34 cellular contexts compared by ENCODE assay signal in the genomic region with DNA sequence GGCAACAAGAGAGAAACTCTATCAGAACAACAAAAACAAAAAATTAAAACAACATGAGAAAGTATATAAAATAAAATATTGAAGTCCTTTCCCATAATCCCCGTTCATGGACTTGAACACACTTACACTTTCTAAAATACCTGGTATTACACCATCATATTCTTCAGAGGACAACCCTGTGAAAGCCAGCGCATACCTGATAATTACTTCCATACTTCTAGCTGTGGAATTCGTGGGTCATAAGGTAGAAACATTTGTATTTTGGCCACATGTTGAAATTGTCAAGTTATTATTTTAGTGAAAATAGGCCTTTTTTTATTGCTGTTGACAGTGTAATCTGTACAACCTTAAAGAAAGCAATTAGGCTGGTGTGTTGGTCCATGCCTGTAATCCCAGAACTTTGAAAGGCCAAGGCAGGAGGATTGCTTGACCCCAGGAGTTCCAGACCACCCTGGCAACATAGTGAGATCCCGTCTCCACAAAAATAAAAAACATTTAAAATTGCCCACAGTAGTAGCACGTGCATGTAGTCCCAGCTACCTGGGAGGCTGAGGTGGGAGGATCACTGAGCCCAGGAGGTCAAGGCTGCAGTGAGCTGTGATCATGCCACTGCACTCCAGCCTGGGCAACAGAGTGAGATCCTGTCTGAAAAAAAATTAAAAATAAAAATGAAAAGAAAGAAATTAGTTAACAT.
"Had no signal": no experiment of that assay in that cellular context is flagged by ENCODE, and none has a peak within 500 bp of the region (broad histone marks: within the 10 kb centered on the region; RNA-seq: fewer than 3 reads in every experiment).

No MANE protein-coding gene starts in this region.

- H3K27ac ChIP-seq: adrenal gland, body of pancreas, cardiac muscle cell, colonic mucosa, dorsolateral prefrontal cortex, esophagus muscularis mucosa, gastroesophageal sphincter had no signal

- H3K27me3 ChIP-seq: adrenal gland, body of pancreas, cardiac muscle cell, colonic mucosa, dorsolateral prefrontal cortex, esophagus muscularis mucosa had no signal

- H3K9me3 ChIP-seq: adrenal gland, body of pancreas, colonic mucosa, esophagus muscularis mucosa, gastroesophageal sphincter had no signal

- H3K27me3 Mint-ChIP-seq: activated CD4-positive, alpha-beta memory T cell treated with anti-CD3 and anti-CD28 coated beads for 36 hours; activated CD4-positive, alpha-beta T cell treated with anti-CD3 and anti-CD28 coated beads for 36 hours; activated CD4-positive, alpha-beta T cell treated with anti-CD3 and anti-CD28 coated beads, Interleukin-2, amount 10 ng/mL, durations not matched to agents 24 days and 14 days; activated CD8-positive, alpha-beta memory T cell treated with anti-CD3 and anti-CD28 coated beads, Interleukin-2, amount 10 ng/mL, durations not matched to agents 7 days and 5 days; activated naive CD4-positive, alpha-beta T cell treated with anti-CD3 and anti-CD28 coated beads, Interleukin-2, amount 50 U/mL, for 24 hours; activated naive CD8-positive, alpha-beta T cell treated with anti-CD3 and anti-CD28 coated beads for 36 hours; activated naive CD8-positive, alpha-beta T cell treated with anti-CD3 and anti-CD28 coated beads, Interleukin-2, amount 50 U/mL, for 24 hours; dendritic cell treated with granulocyte-macrophage colony-stimulating factor and Interleukin-4, amounts not matched to agents 40 ng/mL and 50 ng/mL, for 4 days had no signal

- H3K4me1 ChIP-seq: adrenal gland, colonic mucosa had no signal

- H3K36me3 Mint-ChIP-seq: activated CD4-positive, alpha-beta memory T cell treated with anti-CD3 and anti-CD28 coated beads for 36 hours; activated naive CD4-positive, alpha-beta T cell treated with anti-CD3 and anti-CD28 coated beads, Interleukin-2, amount 50 U/mL, for 24 hours; activated naive CD8-positive, alpha-beta T cell treated with anti-CD3 and anti-CD28 coated beads for 36 hours had no signal

- H3K27ac Mint-ChIP-seq: activated CD4-positive, alpha-beta memory T cell treated with anti-CD3 and anti-CD28 coated beads for 36 hours; activated CD4-positive, alpha-beta T cell treated with anti-CD3 and anti-CD28 coated beads for 36 hours; activated CD4-positive, alpha-beta T cell treated with anti-CD3 and anti-CD28 coated beads, Interleukin-2, amount 10 ng/mL, durations not matched to agents 24 days and 14 days; activated CD8-positive, alpha-beta memory T cell treated with anti-CD3 and anti-CD28 coated beads, Interleukin-2, amount 10 ng/mL, durations not matched to agents 7 days and 5 days; activated CD8-positive, alpha-beta T cell treated with anti-CD3 and anti-CD28 coated beads, Interleukin-2, amount 10 ng/mL, durations not matched to agents 7 days and 5 days; activated naive CD4-positive, alpha-beta T cell treated with anti-CD3 and anti-CD28 coated beads for 36 hours; activated naive CD8-positive, alpha-beta T cell treated with anti-CD3 and anti-CD28 coated beads for 36 hours; activated naive CD8-positive, alpha-beta T cell treated with anti-CD3 and anti-CD28 coated beads, Interleukin-2, amount 50 U/mL, for 24 hours; activated T-helper 1 cell treated with anti-CD3 and anti-CD28 coated beads, Interleukin-12 subunit alpha, Interleukin-12 subunit beta, Interleukin-2, Interleukin-4 antibody, amounts not matched to agents 30 ng/mL and 10 ng/mL and 1 ng/mL, durations not matched to agents 14 hours and 24 hours and 36 hours; activated T-helper 2 cell treated with anti-CD3 and anti-CD28 coated beads, Interferon-gamma antibody, Interleukin-2, Interleukin-4, amounts not matched to agents 10 μg/mL and 5 μg/mL and 100 μg/mL, durations not matched to agents 14 hours and 24 hours and 36 hours; dendritic cell treated with granulocyte-macrophage colony-stimulating factor and Interleukin-4, amounts not matched to agents 40 ng/mL and 50 ng/mL, for 4 days; endodermal cell had no signal

- H3K36me3 ChIP-seq: adrenal gland, cardiac muscle cell, colonic mucosa, esophagus muscularis mucosa, gastroesophageal sphincter had no signal

- DNase-seq: activated CD4-positive, alpha-beta memory T cell treated with anti-CD3 and anti-CD28 coated beads for 36 hours; activated CD4-positive, alpha-beta T cell treated with anti-CD3 and anti-CD28 coated beads for 36 hours; activated CD4-positive, alpha-beta T cell treated with anti-CD3 and anti-CD28 coated beads, Interleukin-2, amount 10 ng/mL, durations not matched to agents 24 days and 14 days; activated CD4-positive, CD25-positive, alpha-beta regulatory T cell; activated CD4-positive, CD25-positive, alpha-beta regulatory T cell treated with anti-CD3 and anti-CD28 coated beads, Interleukin-2, amount 50 U/mL, for 72 hours; activated CD8-positive, alpha-beta memory T cell treated with anti-CD3 and anti-CD28 coated beads, Interleukin-2, amount 10 ng/mL, durations not matched to agents 7 days and 5 days; activated CD8-positive, alpha-beta memory T cell treated with anti-CD3 and anti-CD28 coated beads, Interleukin-2, amount 50 U/mL, for 4 hours; activated CD8-positive, alpha-beta T cell treated with anti-CD3 and anti-CD28 coated beads, Interleukin-2, amount 10 ng/mL, durations not matched to agents 7 days and 5 days; activated effector memory CD4-positive, alpha-beta T cell treated with anti-CD3 and anti-CD28 coated beads, Interleukin-2, amount 50 U/mL, for 16 hours; activated naive CD4-positive, alpha-beta T cell treated with anti-CD3 and anti-CD28 coated beads for 36 hours; activated naive CD8-positive, alpha-beta T cell treated with anti-CD3 and anti-CD28 coated beads for 36 hours; activated naive CD8-positive, alpha-beta T cell treated with anti-CD3 and anti-CD28 coated beads, Interleukin-2, amount 50 U/mL, for 24 hours; activated T-cell treated with anti-CD3 and anti-CD28 coated beads, Interleukin-2, amount 50 U/mL, for 1 hour; activated T-cell treated with anti-CD3 and anti-CD28 coated beads, Interleukin-2, amount 50 U/mL, for 48 hours; amygdala; aorta; body of pancreas; central memory CD4-positive, alpha-beta T cell; cerebellar nuclear complex; colonic mucosa; dorsolateral prefrontal cortex; effector memory CD4-positive, alpha-beta T cell; endodermal cell; erythroblast; foreskin melanocyte; T-helper 2 cell had no signal

- H3K4me3 ChIP-seq: adrenal gland, body of pancreas, cardiac muscle cell, colonic mucosa, dorsolateral prefrontal cortex, esophagus muscularis mucosa, gastroesophageal sphincter had no signal

- H3K4me1 Mint-ChIP-seq: activated CD4-positive, alpha-beta T cell treated with anti-CD3 and anti-CD28 coated beads for 36 hours; endodermal cell had no signal

- H3K9me3 Mint-ChIP-seq: activated CD4-positive, alpha-beta memory T cell treated with anti-CD3 and anti-CD28 coated beads for 36 hours; activated CD4-positive, alpha-beta T cell treated with anti-CD3 and anti-CD28 coated beads, Interleukin-2, amount 10 ng/mL, durations not matched to agents 24 days and 14 days; activated naive CD4-positive, alpha-beta T cell treated with anti-CD3 and anti-CD28 coated beads for 36 hours; activated naive CD4-positive, alpha-beta T cell treated with anti-CD3 and anti-CD28 coated beads, Interleukin-2, amount 50 U/mL, for 24 hours; activated naive CD8-positive, alpha-beta T cell treated with anti-CD3 and anti-CD28 coated beads for 36 hours; activated naive CD8-positive, alpha-beta T cell treated with anti-CD3 and anti-CD28 coated beads, Interleukin-2, amount 50 U/mL, for 24 hours; activated T-helper 1 cell treated with anti-CD3 and anti-CD28 coated beads, Interleukin-12 subunit alpha, Interleukin-12 subunit beta, Interleukin-2, Interleukin-4 antibody, amounts not matched to agents 30 ng/mL and 10 ng/mL and 1 ng/mL, durations not matched to agents 14 hours and 24 hours and 36 hours; activated T-helper 2 cell treated with anti-CD3 and anti-CD28 coated beads, Interferon-gamma antibody, Interleukin-2, Interleukin-4, amounts not matched to agents 10 μg/mL and 5 μg/mL and 100 μg/mL, durations not matched to agents 14 hours and 24 hours and 36 hours; dendritic cell treated with granulocyte-macrophage colony-stimulating factor and Interleukin-4, amounts not matched to agents 40 ng/mL and 50 ng/mL, for 4 days; endodermal cell had no signal

- H3K4me3 Mint-ChIP-seq: activated CD4-positive, alpha-beta memory T cell treated with anti-CD3 and anti-CD28 coated beads for 36 hours; activated CD4-positive, alpha-beta T cell treated with anti-CD3 and anti-CD28 coated beads for 36 hours; activated CD4-positive, alpha-beta T cell treated with anti-CD3 and anti-CD28 coated beads, Interleukin-2, amount 10 ng/mL, durations not matched to agents 24 days and 14 days; activated CD8-positive, alpha-beta memory T cell treated with anti-CD3 and anti-CD28 coated beads, Interleukin-2, amount 10 ng/mL, durations not matched to agents 7 days and 5 days; activated CD8-positive, alpha-beta T cell treated with anti-CD3 and anti-CD28 coated beads, Interleukin-2, amount 10 ng/mL, durations not matched to agents 7 days and 5 days; activated naive CD4-positive, alpha-beta T cell treated with anti-CD3 and anti-CD28 coated beads for 36 hours; activated naive CD4-positive, alpha-beta T cell treated with anti-CD3 and anti-CD28 coated beads, Interleukin-2, amount 50 U/mL, for 24 hours; activated naive CD8-positive, alpha-beta T cell treated with anti-CD3 and anti-CD28 coated beads for 36 hours; activated naive CD8-positive, alpha-beta T cell treated with anti-CD3 and anti-CD28 coated beads, Interleukin-2, amount 50 U/mL, for 24 hours; activated T-helper 1 cell treated with anti-CD3 and anti-CD28 coated beads, Interleukin-12 subunit alpha, Interleukin-12 subunit beta, Interleukin-2, Interleukin-4 antibody, amounts not matched to agents 30 ng/mL and 10 ng/mL and 1 ng/mL, durations not matched to agents 14 hours and 24 hours and 36 hours; dendritic cell treated with granulocyte-macrophage colony-stimulating factor and Interleukin-4, amounts not matched to agents 40 ng/mL and 50 ng/mL, for 4 days; endodermal cell had no signal

- ATAC-seq: activated CD4-positive, alpha-beta T cell treated with anti-CD3 and anti-CD28 coated beads for 36 hours; activated CD8-positive, alpha-beta memory T cell treated with anti-CD3 and anti-CD28 coated beads, Interleukin-2, amount 10 ng/mL, durations not matched to agents 7 days and 5 days; activated CD8-positive, alpha-beta T cell treated with anti-CD3 and anti-CD28 coated beads, Interleukin-2, amount 10 ng/mL, durations not matched to agents 7 days and 5 days; activated naive CD8-positive, alpha-beta T cell treated with anti-CD3 and anti-CD28 coated beads, Interleukin-2, amount 50 U/mL, for 24 hours; body of pancreas; gastroesophageal sphincter had no signal
